Comparison of ENCODE assay signal across 17 cellular contexts in genomic region chr6:21024621-21025020, GRCh38.
"Had no signal": no experiment of that assay in that cellular context is flagged by ENCODE, and none has a peak within 500 bp of the region (broad histone marks: within the 10 kb centered on the region; RNA-seq: fewer than 3 reads in every experiment).

No MANE protein-coding gene starts in this region.

- H3K27me3 ChIP-seq: breast epithelium, ovary, suprapubic skin, upper lobe of left lung had no signal

- H3K36me3 ChIP-seq: breast epithelium, ovary, suprapubic skin, upper lobe of left lung had no signal

- H3K4me1 ChIP-seq: breast epithelium had no signal

- DNase-seq: activated CD4-positive, alpha-beta T cell treated with anti-CD3 and anti-CD28 coated beads, Interleukin-2, amount 50 U/mL, for 48 hours; activated CD8-positive, alpha-beta memory T cell treated with anti-CD3 and anti-CD28 coated beads, Interleukin-2, amount 10 ng/mL, durations not matched to agents 7 days and 5 days; activated naive CD4-positive, alpha-beta T cell treated with anti-CD3 and anti-CD28 coated beads for 36 hours; activated naive CD8-positive, alpha-beta T cell treated with anti-CD3 and anti-CD28 coated beads, Interleukin-2, amount 50 U/mL, for 24 hours; activated T-cell treated with anti-CD3 and anti-CD28 coated beads, Interleukin-2, amount 50 U/mL, for 1 hour; aorta; effector memory CD4-positive, alpha-beta T cell; kidney glomerular epithelial cell; ovary; stimulated activated CD4-positive, alpha-beta T cell treated with anti-CD3 and anti-CD28 coated beads, Interleukin-4, amount 100 ng/mL, for 4 hours; stimulated activated CD8-positive, alpha-beta memory T cell treated with anti-CD3 and anti-CD28 coated beads, Interleukin-4, amount 100 ng/mL, for 48 hours; stimulated activated naive CD4-positive, alpha-beta T cell treated with Interleukin-2 at 50 U/mL for 16 hours; upper lobe of left lung had no signal

- H3K27ac ChIP-seq: suprapubic skin, upper lobe of left lung, VCaP had no signal

- H3K4me3 ChIP-seq: breast epithelium, lung, ovary, suprapubic skin, upper lobe of left lung had no signal

- H3K9me3 ChIP-seq: breast epithelium, ovary, suprapubic skin had no signal

- ATAC-seq: activated CD8-positive, alpha-beta memory T cell treated with anti-CD3 and anti-CD28 coated beads, Interleukin-2, amount 10 ng/mL, durations not matched to agents 7 days and 5 days; activated naive CD8-positive, alpha-beta T cell treated with anti-CD3 and anti-CD28 coated beads, Interleukin-2, amount 50 U/mL, for 24 hours had no signal
